In genomic region chr2:182814804-182815203, GRCh38 we compare ENCODE assay signal across 1 cellular context.
A peak's percentile ranks its signal among the peaks of the same experiment; 100 is the strongest.
TF ChIP-seq lines count a peak whose summit lies in the region.

No MANE protein-coding gene starts in this region.

TF ChIP-seq in HepG2, 621 proteins besides CTCF, POLR2A, EP300 and RAD21 (continued from another document and continues in another):
- TF ChIP-seq ATF5 (CRISPR knock-in tag; IDR thresholded peaks at IDR 0.05; ENCODE audit: low read depth): no peak
- TF ChIP-seq KDM3A (CRISPR knock-in tag; IDR thresholded peaks at IDR 0.05; ENCODE audit: low read depth): no peak
- peak; percentile 37; the same call in 1 of the 2 replicates for TF ChIP-seq ZNF350 (CRISPR knock-in tag; IDR thresholded peaks at IDR 0.05; ENCODE audit: borderline replicate concordance, low read depth)
- peak; percentile 47; the same call in 1 of the 2 replicates for TF ChIP-seq RXRB (CRISPR knock-in tag; IDR thresholded peaks at IDR 0.05; ENCODE audit: borderline replicate concordance)
- TF ChIP-seq ZNF572 (CRISPR knock-in tag; IDR thresholded peaks at IDR 0.05): no peak
- no peak for TF ChIP-seq FOXJ3 (CRISPR knock-in tag; IDR thresholded peaks at IDR 0.05; ENCODE audit: borderline replicate concordance)
- no peak for TF ChIP-seq ZNF382 (CRISPR knock-in tag; IDR thresholded peaks at IDR 0.05; ENCODE audit: borderline replicate concordance)
- TF ChIP-seq MXD4 (CRISPR knock-in tag; IDR thresholded peaks at IDR 0.05): no peak
- TF ChIP-seq HIC2 (CRISPR knock-in tag; IDR thresholded peaks at IDR 0.05; ENCODE audit: low read depth): no peak
- no peak for TF ChIP-seq TOPORS (CRISPR knock-in tag; IDR thresholded peaks at IDR 0.05)
- TF ChIP-seq THRA (CRISPR knock-in tag; IDR thresholded peaks at IDR 0.05; ENCODE audit: borderline replicate concordance): peak; percentile 73; the same call in 1 of the 2 replicates
- no peak for TF ChIP-seq FIP1L1 (IDR thresholded peaks at IDR 0.05; ENCODE audit: borderline replicate concordance, insufficient read depth, low read depth, low read length)
- TF ChIP-seq NFE2L2 (IDR thresholded peaks at IDR 0.05; ENCODE audit: low read length): no peak
- TF ChIP-seq NBN (conservative IDR thresholded peaks at IDR 0.05): no peak
- TF ChIP-seq ZBTB37 (CRISPR knock-in tag; IDR thresholded peaks at IDR 0.05): no peak
- no peak for TF ChIP-seq BORCS8-MEF2B (CRISPR knock-in tag; IDR thresholded peaks at IDR 0.05)
- no peak for TF ChIP-seq AGO2 (optimal IDR thresholded peaks at IDR 0.05; ENCODE audit: low read depth, low read length)
- TF ChIP-seq ZNF24 (IDR thresholded peaks at IDR 0.05): no peak
- TF ChIP-seq ZNF3 (CRISPR knock-in tag; IDR thresholded peaks at IDR 0.05): peak; percentile 99
- TF ChIP-seq PITX1 (CRISPR knock-in tag; IDR thresholded peaks at IDR 0.05): no peak
- TF ChIP-seq AHDC1 (CRISPR knock-in tag; IDR thresholded peaks at IDR 0.05; ENCODE audit: borderline replicate concordance): 0 out of 2 replicates have a peak, but pooled peaks have one; percentile 54
- TF ChIP-seq SOX6 (IDR thresholded peaks at IDR 0.05): no peak
- peak; percentile 58 for TF ChIP-seq SOX6 (CRISPR knock-in tag; IDR thresholded peaks at IDR 0.05)
- TF ChIP-seq ESRRA (CRISPR knock-in tag; IDR thresholded peaks at IDR 0.05; ENCODE audit: low read depth): no peak; the same call in 1 of the 2 replicates
- TF ChIP-seq THAP8 (CRISPR knock-in tag; IDR thresholded peaks at IDR 0.05; ENCODE audit: borderline replicate concordance): no peak
- TF ChIP-seq TARDBP (CRISPR knock-in tag; IDR thresholded peaks at IDR 0.05): no peak
- no peak for TF ChIP-seq GATA4 (IDR thresholded peaks at IDR 0.05; ENCODE audit: borderline replicate concordance, low read depth)
- no peak for TF ChIP-seq ARNT (IDR thresholded peaks at IDR 0.05)
- TF ChIP-seq ZNF598 (CRISPR knock-in tag; IDR thresholded peaks at IDR 0.05; ENCODE audit: borderline replicate concordance): no peak
- no peak for TF ChIP-seq ZNF720 (CRISPR knock-in tag; IDR thresholded peaks at IDR 0.05)
- no peak for TF ChIP-seq CBX1 (IDR thresholded peaks at IDR 0.05; ENCODE audit: low read depth)
- TF ChIP-seq NR0B2 (CRISPR knock-in tag; IDR thresholded peaks at IDR 0.05): no peak
- no peak for TF ChIP-seq ZNF230 (CRISPR knock-in tag; IDR thresholded peaks at IDR 0.05)
- no peak; the same call in 1 of the 2 replicates for TF ChIP-seq EHMT2 (IDR thresholded peaks at IDR 0.05; ENCODE audit: borderline replicate concordance, low read depth, low read length)
- TF ChIP-seq ZNF460 (CRISPR knock-in tag; IDR thresholded peaks at IDR 0.05; ENCODE audit: borderline replicate concordance): no peak
- TF ChIP-seq RERE (CRISPR knock-in tag; IDR thresholded peaks at IDR 0.05; ENCODE audit: low read depth): no peak
- TF ChIP-seq BRD4 (CRISPR knock-in tag; IDR thresholded peaks at IDR 0.05): no peak
- TF ChIP-seq ZNF761 (CRISPR knock-in tag; conservative IDR thresholded peaks at IDR 0.05): no peak
- peak; percentile 86; the same call in 1 of the 2 replicates for TF ChIP-seq ZNF644 (CRISPR knock-in tag; IDR thresholded peaks at IDR 0.05; ENCODE audit: low read depth)
- no peak for TF ChIP-seq ZNF207 (IDR thresholded peaks at IDR 0.05; ENCODE audit: borderline replicate concordance)
- no peak for TF ChIP-seq ZNF296 (CRISPR knock-in tag; conservative IDR thresholded peaks at IDR 0.05)
- no peak for TF ChIP-seq PLRG1 (conservative IDR thresholded peaks at IDR 0.05)
